17 cellular contexts compared by ENCODE assay signal in the genomic region with DNA sequence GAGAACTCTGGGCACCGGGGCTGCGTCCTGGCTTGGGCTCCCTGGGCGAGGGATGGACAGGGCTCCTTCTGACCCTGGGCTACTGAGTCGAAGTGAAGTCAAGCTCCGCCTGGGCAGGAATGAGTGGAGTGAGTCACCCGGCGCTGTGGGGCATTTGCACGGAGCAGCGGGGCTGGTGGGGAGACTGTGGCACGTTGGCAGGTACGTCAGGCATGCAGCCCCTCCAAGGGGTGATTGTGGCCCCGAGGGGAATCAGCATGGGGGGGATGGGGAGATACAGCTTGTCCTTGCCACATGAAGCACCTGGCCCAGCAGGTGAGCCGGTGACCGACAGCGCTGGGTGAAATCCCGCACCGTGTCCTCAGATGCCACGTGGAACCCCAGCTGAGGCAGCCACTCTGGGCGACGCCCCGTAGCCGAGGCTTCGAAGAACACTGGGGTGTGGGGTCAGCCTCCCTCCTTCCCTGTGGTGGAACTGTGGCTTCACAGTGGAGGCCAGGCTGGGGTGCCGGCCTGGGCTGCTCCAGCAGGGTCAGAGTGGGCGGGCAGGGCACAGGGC.
DNase-seq lines count a peak whose midpoint lies in the region; ATAC-seq, FAIRE-seq and TF ChIP-seq lines count a peak whose summit lies in the region.
"Had no signal": no experiment of that assay in that cellular context is flagged by ENCODE, and none has a peak within 500 bp of the region (broad histone marks: within the 10 kb centered on the region; RNA-seq: fewer than 3 reads in every experiment).

No MANE protein-coding gene starts in this region.

- H3K36me3 ChIP-seq in astrocyte (ENCODE audit: insufficient read depth, low read length), result peaks cover 3% of the 10 kb centered on the region
- peaks cover 4 to 10% of the 10 kb centered on the region in 2 experiments; a peak in 3 of 5 replicates for H3K36me3 ChIP-seq in HepG2 (replicated peaks in 1 of 2; ENCODE audit: control insufficient read depth in 1 of 2, insufficient read depth in 2 of 2, low read length in 2 of 2)
- no peaks in the 10 kb centered on the region for H3K36me3 ChIP-seq in tibial nerve
- H3K36me3 ChIP-seq: BLaER1, neutrophil, transverse colon had no signal

- CTCF ChIA-PET in HepG2 (lab: Yijun Ruan, JAX; ENCODE audit: low intra/inter-chr PET ratio, low total read pairs), result no interaction called here

- peaks cover 24% of the 10 kb centered on the region for H3K4me1 Mint-ChIP-seq in astrocyte (ENCODE audit: low read depth, unreplicated experiment)

- H3K27me3 ChIP-seq in astrocyte (ENCODE audit: insufficient read depth, low read length), result no peaks in the 10 kb centered on the region
- H3K27me3 ChIP-seq in HepG2 (ENCODE audit: control insufficient read depth in 1 of 2, insufficient read depth in 2 of 2, low read length in 2 of 2), result no peaks in the 10 kb centered on the region
- no peaks in the 10 kb centered on the region for H3K27me3 ChIP-seq in tibial nerve
- H3K27me3 ChIP-seq: BLaER1, transverse colon had no signal

- H2AFZ ChIP-seq in astrocyte (ENCODE audit: low read depth, low read length) (no peak overlapping the region), HepG2 (ENCODE audit: low read length) (no peak overlapping the region)

- H4K20me1 ChIP-seq in astrocyte (ENCODE audit: insufficient read depth, low read length) (peaks cover 33% of the 10 kb centered on the region), HepG2 (ENCODE audit: insufficient read depth, low read length) (no peaks in the 10 kb centered on the region)
- H4K20me1 ChIP-seq: BLaER1 had no signal

- intact Hi-C loops in HepG2 (cut with micrococcal nuclease; ENCODE audit: unreplicated experiment), result no loop called here

- no TSS peak for BruUV-seq in HepG2 (replicated peaks; lab: Mats Ljungman, UMichigan)

- H3K4me1 ChIP-seq in astrocyte (ENCODE audit: insufficient read depth, low read length), result peaks cover 22% of the 10 kb centered on the region
- peaks cover 74% of the 10 kb centered on the region for H3K4me1 ChIP-seq in HepG2 (ENCODE audit: insufficient read depth, low read length)
- H3K4me1 ChIP-seq in tibial nerve, result peaks cover 0 to 57% (median 35%) of the 10 kb centered on the region in 4 donors

- H3K27ac ChIP-seq in astrocyte (ENCODE audit: low read depth, low read length), result no peak overlapping the region
- H3K27ac ChIP-seq in HepG2 (ENCODE audit: extremely low read length, insufficient read depth, low read length), result no peak overlapping the region
- peak overlapping the region in 3 of 4 donors; percentile 6 to 89 (median 68) for H3K27ac ChIP-seq in tibial nerve
- H3K27ac ChIP-seq: BLaER1, neutrophil, skin epidermis, transverse colon had no signal

- ATAC-seq in HepG2, result no peak
- ATAC-seq: activated CD8-positive, alpha-beta memory T cell treated with anti-CD3 and anti-CD28 coated beads, Interleukin-2, amount 10 ng/mL, durations not matched to agents 7 days and 5 days had no signal

- H3K4me3 ChIP-seq in astrocyte (ENCODE audit: insufficient read depth, low read depth, low read length) (no peak overlapping the region), HepG2 (replicated peaks in 1 of 3; ENCODE audit: insufficient read depth in 1 of 3, low read depth in 2 of 3, low read length in 3 of 3) (no peak overlapping the region), tibial nerve (no peak overlapping the region)
- H3K4me3 ChIP-seq: BLaER1, skin epidermis, transverse colon had no signal

- TF ChIP-seq POLR2A in HepG2 (IDR thresholded peaks at IDR 0.05; ENCODE audit: insufficient read depth in 1 of 2, low read depth in 2 of 2, low read length in 2 of 2), result no peak
- TF ChIP-seq POLR2A in tibial nerve (IDR thresholded peaks at IDR 0.05), result no peak

- POLR2A ChIA-PET in HepG2 (lab: Yijun Ruan, JAX), result interaction anchor here (5.2 kb wide), 1 partner anchor 8 kb away, joined by 33 read pairs; no protein-coding TSS in a partner anchor

- H3K27me3 Mint-ChIP-seq in astrocyte (ENCODE audit: low read depth, unreplicated experiment), result no peaks in the 10 kb centered on the region

- H3K27ac Mint-ChIP-seq in astrocyte (ENCODE audit: unreplicated experiment), result no peak overlapping the region
- H3K27ac Mint-ChIP-seq: activated CD8-positive, alpha-beta memory T cell treated with anti-CD3 and anti-CD28 coated beads, Interleukin-2, amount 10 ng/mL, durations not matched to agents 7 days and 5 days had no signal

- TF ChIP-seq CTCF in astrocyte (IDR thresholded peaks at IDR 0.05; ENCODE audit: insufficient read depth, low read depth, low read length) (no peak), HepG2 (CRISPR knock-in tag; IDR thresholded peaks at IDR 0.05) (no peak), tibial nerve (IDR thresholded peaks at IDR 0.05) (no peak)

- no peak for TF ChIP-seq RAD21 in HepG2 (CRISPR knock-in tag; IDR thresholded peaks at IDR 0.05)

- TF ChIP-seq EP300 in HepG2 (IDR thresholded peaks at IDR 0.05; ENCODE audit: low read depth in 2 of 2, low read length in 2 of 2) (no peak), HepG2 (CRISPR knock-in tag; IDR thresholded peaks at IDR 0.05; ENCODE audit: borderline replicate concordance) (no peak), tibial nerve (IDR thresholded peaks at IDR 0.05) (no peak)

- H3K79me2 ChIP-seq in astrocyte (ENCODE audit: insufficient read depth, low read length), result peaks cover 29% of the 10 kb centered on the region
- H3K79me2 ChIP-seq in HepG2 (ENCODE audit: insufficient read depth, low read length), result peaks cover 14% of the 10 kb centered on the region

- peaks cover 32% of the 10 kb centered on the region for H3K36me3 Mint-ChIP-seq in astrocyte (ENCODE audit: low read depth, unreplicated experiment)
- H3K36me3 Mint-ChIP-seq: activated CD8-positive, alpha-beta memory T cell treated with anti-CD3 and anti-CD28 coated beads, Interleukin-2, amount 10 ng/mL, durations not matched to agents 7 days and 5 days had no signal

- H3K9me3 Mint-ChIP-seq in astrocyte (ENCODE audit: unreplicated experiment), result peaks cover 9% of the 10 kb centered on the region

- DNase-seq in M059J (ENCODE audit: low read depth) (peak; percentile 69), astrocyte (ENCODE audit: low read depth) (peak; percentile 27), HepG2 (ENCODE audit: low spot score) (no peak), tibial nerve (ENCODE audit: low spot score in 2 of 2) (no peak), NCI-H446 (lab: John Stamatoyannopoulos, UW) (no peak), HCEC 1CT (no peak), COR-L47 (lab: John Stamatoyannopoulos, UW) (no peak)
- DNase-seq: activated CD4-positive, alpha-beta T cell treated with anti-CD3 and anti-CD28 coated beads for 1 hour; activated CD8-positive, alpha-beta memory T cell treated with anti-CD3 and anti-CD28 coated beads, Interleukin-2, amount 10 ng/mL, durations not matched to agents 7 days and 5 days; cortex of kidney; DMS 273 treated with DMSO at 0.1 percent for 48 hours; NCI-H2107; SHP77 treated with DMSO at 0.1 percent for 48 hours; transverse colon had no signal

- H3K9me3 ChIP-seq in astrocyte (ENCODE audit: insufficient read depth, low read depth, low read length) (no peaks in the 10 kb centered on the region), HepG2 (ENCODE audit: low read length) (no peaks in the 10 kb centered on the region), tibial nerve (peaks cover 0 to 7% (median 0%) of the 10 kb centered on the region in 4 donors)
- H3K9me3 ChIP-seq: BLaER1, neutrophil had no signal

- peak overlapping the region; percentile 20 for H3K4me3 Mint-ChIP-seq in astrocyte (ENCODE audit: unreplicated experiment)
- H3K4me3 Mint-ChIP-seq: activated CD8-positive, alpha-beta memory T cell treated with anti-CD3 and anti-CD28 coated beads, Interleukin-2, amount 10 ng/mL, durations not matched to agents 7 days and 5 days had no signal

- in situ Hi-C loops in HepG2 (cut with HindIII; ENCODE audit: extremely low pct_ligation_motif_present, low pct_unique_long_range_greater_than_20kb), result no loop called here

- 93% methylated on average over 14 of the region's 25 CpGs for WGBS in HepG2 (ENCODE audit: low lambda C conversion rate)
- 72% methylated on average over 19 of the region's 25 CpGs; no CpG with 5 or more reads in 1 of the 2 donors for WGBS in tibial nerve, 2 donors

- FAIRE-seq in astrocyte (lab: Jason Lieb, UNC) (no peak), HepG2 (lab: Jason Lieb, UNC) (no peak)

- H3K9ac ChIP-seq in astrocyte (ENCODE audit: low read length) (no peak overlapping the region), HepG2 (ENCODE audit: insufficient read depth, low read depth, low read length) (no peak overlapping the region)
- H3K9ac ChIP-seq: BLaER1 had no signal

- H3K4me2 ChIP-seq in astrocyte (ENCODE audit: low read length), result no peak overlapping the region
- H3K4me2 ChIP-seq in HepG2 (ENCODE audit: low read depth, low read length), result no peak overlapping the region
- H3K4me2 ChIP-seq: BLaER1 had no signal

TF ChIP-seq in HepG2, 621 proteins besides CTCF, POLR2A, EP300 and RAD21:
- peak; percentile 32 for TF ChIP-seq AGO2 (optimal IDR thresholded peaks at IDR 0.05; ENCODE audit: low read depth, low read length)
- TF ChIP-seq NR2F6 (IDR thresholded peaks at IDR 0.05), result no peak
- TF ChIP-seq NR2F6 (CRISPR knock-in tag; IDR thresholded peaks at IDR 0.05), result no peak
- TF ChIP-seq HNRNPL (IDR thresholded peaks at IDR 0.05; ENCODE audit: low read depth, low read length), result peak; percentile 12; the same call in 1 of the 2 replicates

Comparison
In these comparisons a context has a peak if more than half of its experiments do, and no peak if none do; other contexts are left out.
1. DNase-seq: peak in M059J (single experiment) and astrocyte (single experiment); none in HepG2 (single experiment), tibial nerve (0 of 2), NCI-H446 (0 of 2), HCEC 1CT (single experiment) and COR-L47 (single experiment).
2. H3K27ac ChIP-seq: peak in tibial nerve (3 of 4); none in astrocyte (single experiment) and HepG2 (single experiment).